Comparison of ENCODE assay signal across 7 cellular contexts in the genomic region with DNA sequence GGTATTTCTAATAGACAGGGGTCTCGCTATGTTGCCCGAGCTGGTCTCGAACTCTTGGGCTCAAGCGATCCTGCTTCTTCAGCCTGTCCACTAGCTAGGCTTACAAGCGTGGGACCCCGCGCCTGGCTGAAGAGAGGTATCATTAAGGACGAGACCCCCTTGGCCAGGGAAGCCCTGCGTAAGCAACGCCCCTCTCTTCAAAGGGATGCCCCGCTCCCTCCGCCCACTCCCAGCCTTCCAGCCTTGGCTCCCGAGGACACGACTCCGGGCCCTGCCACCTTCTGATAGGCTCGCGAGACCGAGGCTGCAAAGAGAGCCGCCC. TPM values are rescaled to one million over a fixed set of nuclear protein-coding genes. Genes with fewer than 3 reads are reported as not detected.
DNase-seq lines count a peak whose midpoint lies in the region; ATAC-seq and TF ChIP-seq lines count a peak whose summit lies in the region.

No MANE protein-coding gene starts in this region.

- peaks cover 21% of the 10 kb centered on the region for H3K4me1 Mint-ChIP-seq in activated naive CD8-positive, alpha-beta T cell treated with anti-CD3 and anti-CD28 coated beads, Interleukin-2, amount 10 ng/mL, durations not matched to agents 7 days and 5 days

- H3K27me3 Mint-ChIP-seq in activated naive CD8-positive, alpha-beta T cell treated with anti-CD3 and anti-CD28 coated beads, Interleukin-2, amount 10 ng/mL, durations not matched to agents 7 days and 5 days: no peaks in the 10 kb centered on the region

- peak; percentile 77 for ATAC-seq in HG03039 (IDR thresholded peaks at IDR 0.05; ENCODE audit: unreplicated experiment)
- no peak for ATAC-seq in activated naive CD8-positive, alpha-beta T cell treated with anti-CD3 and anti-CD28 coated beads, Interleukin-2, amount 10 ng/mL, durations not matched to agents 7 days and 5 days (ENCODE audit: low read depth)

- H3K4me3 ChIP-seq in iPS-20b (ENCODE audit: low read length): peak overlapping the region; percentile 98; the same call in 1 of the 2 replicates
- peak overlapping the region; percentile 60 for H3K4me3 ChIP-seq in suprapubic skin

- DNase-seq in D341Med (ENCODE audit: low spot score): peak; percentile 96
- DNase-seq in activated naive CD8-positive, alpha-beta T cell treated with anti-CD3 and anti-CD28 coated beads, Interleukin-2, amount 10 ng/mL, durations not matched to agents 7 days and 5 days: no peak
- DNase-seq in suprapubic skin (ENCODE audit: low spot score in 2 of 2): peak; percentile 99 to 100
- DNase-seq in hepatic stellate cell (ENCODE audit: low spot score): no peak
- DNase-seq in COLO829 (ENCODE audit: low spot score): no peak

- H3K27me3 ChIP-seq in iPS-20b (ENCODE audit: insufficient read depth, low read length): no peaks in the 10 kb centered on the region
- H3K27me3 ChIP-seq in suprapubic skin: no peaks in the 10 kb centered on the region

- no peak for TF ChIP-seq POLR2A in suprapubic skin (IDR thresholded peaks at IDR 0.05)

- peak overlapping the region; percentile 99 for H3K4me3 Mint-ChIP-seq in activated naive CD8-positive, alpha-beta T cell treated with anti-CD3 and anti-CD28 coated beads, Interleukin-2, amount 10 ng/mL, durations not matched to agents 7 days and 5 days

- H3K27ac Mint-ChIP-seq in activated naive CD8-positive, alpha-beta T cell treated with anti-CD3 and anti-CD28 coated beads, Interleukin-2, amount 10 ng/mL, durations not matched to agents 7 days and 5 days: peak overlapping the region; percentile 99

- no peaks in the 10 kb centered on the region for H3K9me3 Mint-ChIP-seq in activated naive CD8-positive, alpha-beta T cell treated with anti-CD3 and anti-CD28 coated beads, Interleukin-2, amount 10 ng/mL, durations not matched to agents 7 days and 5 days

- POLR2A ChIA-PET in activated naive CD8-positive, alpha-beta T cell treated with anti-CD3 and anti-CD28 coated beads, Interleukin-2, amount 10 ng/mL, durations not matched to agents 7 days and 5 days (lab: Charles Lee): interaction anchor here (0.6 to 3.2 kb wide), 15 partner anchors 11 to 121 kb away, joined by 3 to 40 read pairs (median 6); a partner anchor contains a TSS

- peaks cover 12% of the 10 kb centered on the region for H3K36me3 Mint-ChIP-seq in activated naive CD8-positive, alpha-beta T cell treated with anti-CD3 and anti-CD28 coated beads, Interleukin-2, amount 10 ng/mL, durations not matched to agents 7 days and 5 days

- peak overlapping the region; percentile 41; the same call in 1 of the 2 replicates for H3K9ac ChIP-seq in iPS-20b (ENCODE audit: low read depth, low read length)

- H3K4me1 ChIP-seq in iPS-20b (ENCODE audit: insufficient read depth, low read length): no peaks in the 10 kb centered on the region; the same call in 1 of the 2 replicates
- H3K4me1 ChIP-seq in suprapubic skin: peaks cover 35% of the 10 kb centered on the region

- no peak for TF ChIP-seq CTCF in suprapubic skin (IDR thresholded peaks at IDR 0.05)

- 3% methylated on average over 12 of the region's 19 CpGs for WGBS in suprapubic skin

- TF ChIP-seq EP300 in suprapubic skin (IDR thresholded peaks at IDR 0.05): no peak

- H3K27ac ChIP-seq in iPS-20b (ENCODE audit: low read length) (no peak overlapping the region), suprapubic skin (peak overlapping the region; percentile 82)

- no peaks in the 10 kb centered on the region for H3K9me3 ChIP-seq in iPS-20b (ENCODE audit: insufficient read depth, low read depth, low read length)
- no peaks in the 10 kb centered on the region for H3K9me3 ChIP-seq in suprapubic skin

- H3K36me3 ChIP-seq in iPS-20b (ENCODE audit: insufficient read depth, low read depth, low read length) (peaks cover 3% of the 10 kb centered on the region; the same call in 1 of the 2 replicates), suprapubic skin (no peaks in the 10 kb centered on the region)

RNA-seq across cellular contexts. Expression of a gene that starts 0.2 kb away (rescaled TPM):
- total RNA-seq in activated naive CD8-positive, alpha-beta T cell treated with anti-CD3 and anti-CD28 coated beads, Interleukin-2, amount 10 ng/mL, durations not matched to agents 7 days and 5 days: 10 to 100 TPM; 12.7 to 13.5 TPM
- 1 to 10 TPM; 5.7 to 8.5 (median 7.4) TPM for total RNA-seq in suprapubic skin

RNA-seq across cellular contexts. Expression of a gene that starts 4.2 kb away (rescaled TPM):
- total RNA-seq in activated naive CD8-positive, alpha-beta T cell treated with anti-CD3 and anti-CD28 coated beads, Interleukin-2, amount 10 ng/mL, durations not matched to agents 7 days and 5 days: 10 to 100 TPM; 65.1 to 71.2 TPM
- total RNA-seq in suprapubic skin: 10 to 100 TPM; 39.4 to 63.2 (median 53.9) TPM

RNA-seq across cellular contexts. Expression of a gene that starts 31.6 kb away (rescaled TPM):
- 10 to 100 TPM; 26.0 to 26.4 TPM for total RNA-seq in activated naive CD8-positive, alpha-beta T cell treated with anti-CD3 and anti-CD28 coated beads, Interleukin-2, amount 10 ng/mL, durations not matched to agents 7 days and 5 days
- 10 to 100 TPM in 1 of 4 donors, 1 to 10 TPM in 3; 4.4 to 16.3 (median 5.3) TPM for total RNA-seq in suprapubic skin

RNA-seq across cellular contexts. Expression of a gene that starts 38.3 kb away (rescaled TPM):
- 100 to 1,000 TPM; 338 to 377 TPM for total RNA-seq in activated naive CD8-positive, alpha-beta T cell treated with anti-CD3 and anti-CD28 coated beads, Interleukin-2, amount 10 ng/mL, durations not matched to agents 7 days and 5 days
- total RNA-seq in suprapubic skin: 100 to 1,000 TPM; 463 to 798 (median 745) TPM

RNA-seq across cellular contexts. Expression of a gene that starts 47.7 kb away (rescaled TPM):
- 1 to 10 TPM; 6.9 to 7.3 TPM for total RNA-seq in activated naive CD8-positive, alpha-beta T cell treated with anti-CD3 and anti-CD28 coated beads, Interleukin-2, amount 10 ng/mL, durations not matched to agents 7 days and 5 days
- total RNA-seq in suprapubic skin: 1 to 10 TPM; 2.7 to 6.9 (median 5.0) TPM

Comparison
In these comparisons a context has a peak if more than half of its experiments do, and no peak if none do; other contexts are left out.
1. DNase-seq: peak in D341Med (single experiment) and suprapubic skin (2 of 2); none in activated naive CD8-positive, alpha-beta T cell treated with anti-CD3 and anti-CD28 coated beads, Interleukin-2, amount 10 ng/mL, durations not matched to agents 7 days and 5 days (single experiment), hepatic stellate cell (single experiment) and COLO829 (single experiment).